In genomic region chr10:3347413-3348147, GRCh38 we compare ENCODE assay signal across 15 cellular contexts.
DNase-seq lines count a peak whose midpoint lies in the region; ATAC-seq and TF ChIP-seq lines count a peak whose summit lies in the region.
"Had no signal": no experiment of that assay in that cellular context is flagged by ENCODE, and none has a peak within 500 bp of the region (broad histone marks: within the 10 kb centered on the region; RNA-seq: fewer than 3 reads in every experiment).

No MANE protein-coding gene starts in this region.

- H3K36me3 ChIP-seq in adipocyte (ENCODE audit: control insufficient read depth, insufficient read depth, low read length, severe bottlenecking) (no peaks in the 10 kb centered on the region), neural cell (ENCODE audit: insufficient read depth, low read length) (no peaks in the 10 kb centered on the region)
- H3K36me3 ChIP-seq: BLaER1 treated with 17β-estradiol and CSF1 and Interleukin-3, amounts not matched to agents 10 nM and 100 nM had no signal

- no peak for TF ChIP-seq RAD21 in neural cell (conservative IDR thresholded peaks at IDR 0.05)

- no peaks in the 10 kb centered on the region for H3K79me2 ChIP-seq in neural cell (replicated peaks; ENCODE audit: insufficient read depth, low read length)

- H3K4me1 ChIP-seq in adipocyte (ENCODE audit: control insufficient read depth, insufficient read depth, low read length), result no peaks in the 10 kb centered on the region

- peaks cover 3% of the 10 kb centered on the region for H3K4me1 Mint-ChIP-seq in glutamatergic neuron (ENCODE audit: low read depth, unreplicated experiment)

- peak; percentile 27 for TF ChIP-seq EP300 in neural cell (conservative IDR thresholded peaks at IDR 0.05; ENCODE audit: poor library complexity, severe bottlenecking)

- H3K27ac ChIP-seq in neural cell (ENCODE audit: low read length), result no peak overlapping the region
- H3K27ac ChIP-seq: BLaER1 treated with 17β-estradiol and CSF1 and Interleukin-3, amounts not matched to agents 10 nM and 100 nM; PC-9; SK-N-MC had no signal

- H3K4me3 Mint-ChIP-seq in glutamatergic neuron (ENCODE audit: unreplicated experiment), result no peak overlapping the region
- H3K4me3 Mint-ChIP-seq: H9 had no signal

- H3K4me3 ChIP-seq in adipocyte (ENCODE audit: low read length) (no peak overlapping the region), neural cell (ENCODE audit: low read length) (no peak overlapping the region)
- H3K4me3 ChIP-seq: BLaER1 treated with 17β-estradiol and CSF1 and Interleukin-3, amounts not matched to agents 10 nM and 100 nM; PC-9; SK-N-MC had no signal

- H3K9me3 ChIP-seq in adipocyte (ENCODE audit: control insufficient read depth, low read length) (no peaks in the 10 kb centered on the region), neural cell (ENCODE audit: low read length) (no peaks in the 10 kb centered on the region)

- H4K20me1 ChIP-seq in neural cell (ENCODE audit: insufficient read depth), result no peaks in the 10 kb centered on the region
- H4K20me1 ChIP-seq: BLaER1 treated with 17β-estradiol and CSF1 and Interleukin-3, amounts not matched to agents 10 nM and 100 nM had no signal

- H3K9me3 Mint-ChIP-seq in glutamatergic neuron (ENCODE audit: unreplicated experiment), result no peaks in the 10 kb centered on the region
- H3K9me3 Mint-ChIP-seq: H9 had no signal

- peaks cover 2% of the 10 kb centered on the region for H3K27me3 Mint-ChIP-seq in glutamatergic neuron (ENCODE audit: unreplicated experiment)

- H2AFZ ChIP-seq in neural cell (ENCODE audit: low read depth, low read length), result no peak overlapping the region
- H2AFZ ChIP-seq: PC-9 had no signal

- no peak for ATAC-seq in HG02884 (IDR thresholded peaks at IDR 0.05; ENCODE audit: unreplicated experiment)
- ATAC-seq: Right ventricle myocardium inferior had no signal

- TF ChIP-seq CTCF in neural cell (IDR thresholded peaks at IDR 0.05; ENCODE audit: poor library complexity, severe bottlenecking) (no peak), glutamatergic neuron (IDR thresholded peaks at IDR 0.05; ENCODE audit: partially characterized antibody, unreplicated experiment) (no peak)

- DNase-seq in DMS53 (lab: John Stamatoyannopoulos, UW), result peak; percentile 30
- DNase-seq in DMS53 treated with DMSO at 0.1 percent for 48 hours (lab: John Stamatoyannopoulos, UW; ENCODE audit: unreplicated experiment), result no peak
- DNase-seq in NCI-H2029 (lab: John Stamatoyannopoulos, UW), result peak; percentile 33
- peak; percentile 2 for DNase-seq in adipocyte (ENCODE audit: low read depth)
- DNase-seq in HUDEP-2 (lab: John Stamatoyannopoulos, UW; ENCODE audit: unreplicated experiment in 76 of 76), result no peak
- DNase-seq in glutamatergic neuron, result no peak
- DNase-seq: 8988T, H9, NCI-H2227 treated with DMSO at 0.1 percent for 48 hours, PC-9 had no signal

- no peaks in the 10 kb centered on the region for H3K36me3 Mint-ChIP-seq in glutamatergic neuron (ENCODE audit: unreplicated experiment)

- H3K9me2 ChIP-seq in neural cell (ENCODE audit: insufficient read depth, low read length), result no peaks in the 10 kb centered on the region

- peaks cover 17% of the 10 kb centered on the region for H3K27me3 ChIP-seq in adipocyte (replicated peaks; ENCODE audit: control insufficient read depth, insufficient read depth, low read length)
- H3K27me3 ChIP-seq in neural cell (ENCODE audit: insufficient read depth, low read depth, low read length), result no peaks in the 10 kb centered on the region
- H3K27me3 ChIP-seq: BLaER1 treated with 17β-estradiol and CSF1 and Interleukin-3, amounts not matched to agents 10 nM and 100 nM had no signal

- no peak overlapping the region for H3K27ac Mint-ChIP-seq in glutamatergic neuron (ENCODE audit: unreplicated experiment)
- H3K27ac Mint-ChIP-seq: H9 had no signal

- H3K9ac ChIP-seq in adipocyte (ENCODE audit: low read length) (no peak overlapping the region), neural cell (ENCODE audit: low read length) (no peak overlapping the region)
- H3K9ac ChIP-seq: BLaER1 treated with 17β-estradiol and CSF1 and Interleukin-3, amounts not matched to agents 10 nM and 100 nM had no signal

- H3F3A ChIP-seq in neural cell (ENCODE audit: insufficient read depth, low read length, poor library complexity, severe bottlenecking), result no peaks in the 10 kb centered on the region

- H3K4me2 ChIP-seq in neural cell (ENCODE audit: low read length), result no peak overlapping the region
- H3K4me2 ChIP-seq: BLaER1 treated with 17β-estradiol and CSF1 and Interleukin-3, amounts not matched to agents 10 nM and 100 nM; PC-9 had no signal

TF ChIP-seq in neural cell, 6 proteins besides CTCF, POLR2A, EP300 and RAD21:
- TF ChIP-seq SMC3 (conservative IDR thresholded peaks at IDR 0.05; ENCODE audit: poor library complexity), result no peak
- peak; percentile 33 for TF ChIP-seq POLR2AphosphoS5 (IDR thresholded peaks at IDR 0.05)

Comparison
In these comparisons a context has a peak if more than half of its experiments do, and no peak if none do; other contexts are left out.
1. DNase-seq: peak in DMS53 (single experiment), NCI-H2029 (single experiment) and adipocyte (single experiment); none in DMS53 treated with DMSO at 0.1 percent for 48 hours (single experiment), HUDEP-2 (0 of 76) and glutamatergic neuron (single experiment).